In the genomic region with DNA sequence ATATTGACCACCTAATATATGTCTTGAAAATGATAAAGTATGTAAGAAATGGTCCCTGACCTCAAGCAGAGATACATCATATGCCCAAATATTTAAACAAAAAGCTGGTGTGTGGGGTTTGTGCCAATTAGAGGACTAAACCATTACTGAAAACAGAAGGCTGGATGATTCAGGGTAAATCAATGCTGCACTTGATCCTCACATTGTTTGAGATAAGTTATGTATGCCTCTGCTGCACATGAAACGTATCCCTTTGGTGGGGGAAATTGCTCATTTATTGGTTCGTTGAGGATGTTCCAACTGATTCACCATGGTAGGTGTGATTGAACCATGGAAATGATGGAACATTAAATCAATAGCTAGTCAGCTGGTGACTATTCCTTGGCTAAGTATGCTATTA, we compare ENCODE assay signal across 22 cellular contexts. TPM values are rescaled to one million over a fixed set of nuclear protein-coding genes. Genes with fewer than 3 reads are reported as not detected.
A peak's percentile ranks its signal among the peaks of the same experiment; 100 is the strongest.
DNase-seq lines count a peak whose midpoint lies in the region; ATAC-seq, FAIRE-seq and TF ChIP-seq lines count a peak whose summit lies in the region.
"Had no signal": no experiment of that assay in that cellular context is flagged by ENCODE, and none has a peak within 500 bp of the region (broad histone marks: within the 10 kb centered on the region; RNA-seq: fewer than 3 reads in every experiment).

No MANE protein-coding gene starts in this region.

- H3K27me3 ChIP-seq in MG63 (no peaks in the 10 kb centered on the region), heart right ventricle (no peaks in the 10 kb centered on the region)
- H3K27me3 ChIP-seq: BLaER1 treated with 17β-estradiol and CSF1 and Interleukin-3, amounts not matched to agents 10 nM and 100 nM; cardiac muscle cell; esophagus muscularis mucosa; SJSA1; testis had no signal

- H3K4me3 ChIP-seq in MG63, result no peak overlapping the region
- H3K4me3 ChIP-seq in epithelial cell of proximal tubule (ENCODE audit: low read depth, low read length), result no peak overlapping the region
- no peak overlapping the region for H3K4me3 ChIP-seq in kidney (ENCODE audit: low read length in 2 of 2)
- no peak overlapping the region for H3K4me3 ChIP-seq in heart right ventricle
- H3K4me3 ChIP-seq: BLaER1 treated with 17β-estradiol and CSF1 and Interleukin-3, amounts not matched to agents 10 nM and 100 nM; cardiac muscle cell; esophagus muscularis mucosa; PC-9; SJSA1; testis had no signal

- ATAC-seq in heart right ventricle, result no peak
- ATAC-seq: activated CD4-positive, CD25-positive, alpha-beta regulatory T cell treated with anti-CD3 and anti-CD28 coated beads, Interleukin-2, amount 50 U/mL, for 24 hours; activated naive CD4-positive, alpha-beta T cell treated with anti-CD3 and anti-CD28 coated beads, Interleukin-2, amount 50 U/mL, for 72 hours; left colon had no signal

- intact Hi-C loops in kidney (cut with DNase I) (no loop called here), heart right ventricle (cut with DNase I) (loop anchor here in 3 of 10 donors (5.0 to 10.0 kb wide), 3 partner anchors 95 to 1528 kb away; partner anchors contain the start of gene CXCR4 (in 1 of the 3))

- H3K36me3 ChIP-seq in MG63 (no peaks in the 10 kb centered on the region), kidney (ENCODE audit: control insufficient read depth in 1 of 2, insufficient read depth in 2 of 2, low read length in 2 of 2) (no peaks in the 10 kb centered on the region), heart right ventricle (no peaks in the 10 kb centered on the region)
- H3K36me3 ChIP-seq: BLaER1 treated with 17β-estradiol and CSF1 and Interleukin-3, amounts not matched to agents 10 nM and 100 nM; cardiac muscle cell; esophagus muscularis mucosa; SJSA1 had no signal

- no peak for FAIRE-seq in kidney (lab: Jason Lieb, UNC)

- H3K4me1 ChIP-seq in kidney (ENCODE audit: control insufficient read depth in 1 of 2, insufficient read depth in 1 of 2, low read depth in 1 of 2, low read length in 2 of 2) (peaks cover 11 to 21% of the 10 kb centered on the region in 2 donors), heart right ventricle (peaks cover 5 to 70% (median 52%) of the 10 kb centered on the region in 9 donors)
- H3K4me1 ChIP-seq: testis had no signal

- WGBS in heart right ventricle, 2 donors, result 92 to 94% methylated on average over 2 of the region's 2 CpGs

- peak; percentile 68 for DNase-seq in ELR (ENCODE audit: low read depth)
- DNase-seq in MG63, result peak; percentile 26
- peak; percentile 71 for DNase-seq in epithelial cell of proximal tubule (ENCODE audit: low read depth)
- DNase-seq in non-pigmented ciliary epithelial cell (ENCODE audit: low read depth), result peak; percentile 63
- no peak for DNase-seq in kidney
- no peak for DNase-seq in occipital lobe (lab: John Stamatoyannopoulos, UW)
- no peak for DNase-seq in heart right ventricle
- no peak for DNase-seq in NCI-H1417 (lab: John Stamatoyannopoulos, UW)
- DNase-seq: DMS153, GOT3, left colon, NCI-H1105, NCI-H748 treated with DMSO at 0.1 percent for 48 hours, PC-9, testis had no signal

- no peak overlapping the region for H3K9ac ChIP-seq in kidney (ENCODE audit: low read length in 2 of 2)
- H3K9ac ChIP-seq: KMS-11 had no signal

- H3K9me3 ChIP-seq in MG63 (no peaks in the 10 kb centered on the region), kidney (ENCODE audit: control insufficient read depth in 1 of 2, low read length in 2 of 2) (no peaks in the 10 kb centered on the region), heart right ventricle (no peaks in the 10 kb centered on the region)
- H3K9me3 ChIP-seq: esophagus muscularis mucosa, SJSA1, testis had no signal

- TF ChIP-seq CTCF in epithelial cell of proximal tubule (conservative IDR thresholded peaks at IDR 0.05; ENCODE audit: low read depth, low read length) (no peak), kidney (IDR thresholded peaks at IDR 0.05; ENCODE audit: borderline replicate concordance, extremely low read depth, insufficient read depth) (no peak), heart right ventricle (IDR thresholded peaks at IDR 0.05) (no peak)

- H3K27ac ChIP-seq in kidney (ENCODE audit: low read depth in 2 of 2, low read length in 2 of 2), result no peak overlapping the region
- no peak overlapping the region for H3K27ac ChIP-seq in heart right ventricle
- H3K27ac ChIP-seq: cardiac muscle cell, esophagus muscularis mucosa, KMS-11, PC-9, SJSA1, testis had no signal

RNA-seq across cellular contexts. Expression of gene DARS1, which starts 24.7 kb away (rescaled TPM):
- total RNA-seq in MG63 (2014; rRNA removed; shearing (Covaris generic); ENCODE audit: low replicate concordance), result 107 and 135 TPM in 2 replicates
- total RNA-seq in epithelial cell of proximal tubule (82.8 and 86.0 TPM in 2 replicates), kidney (77.4 TPM), occipital lobe (68.0 TPM), heart right ventricle (10 to 100 TPM; 53.7 to 74.3 (median 65.7) TPM)
- polyA plus RNA-seq in kidney (ENCODE audit: insufficient read depth, low read depth, low replicate concordance) (39.5 TPM), heart right ventricle (100 to 1,000 TPM in 1 of 2 donors, 10 to 100 TPM in 1; 47.8 to 136 TPM)

Comparison
In these comparisons a context has a peak if more than half of its experiments do, and no peak if none do; other contexts are left out.
1. DNase-seq: peak in ELR (single experiment), MG63 (single experiment), epithelial cell of proximal tubule (single experiment) and non-pigmented ciliary epithelial cell (single experiment); none in kidney (single experiment), occipital lobe (single experiment), heart right ventricle (0 of 2) and NCI-H1417 (0 of 3).